11 cellular contexts compared by ENCODE assay signal in genomic region chr16:87653234-87653633, GRCh38.
DNase-seq lines count a peak whose midpoint lies in the region; ATAC-seq and TF ChIP-seq lines count a peak whose summit lies in the region.
"Had no signal": no experiment of that assay in that cellular context is flagged by ENCODE, and none has a peak within 500 bp of the region (broad histone marks: within the 10 kb centered on the region; RNA-seq: fewer than 3 reads in every experiment).

No MANE protein-coding gene starts in this region.

- in situ Hi-C loops in GM13977 (cut with MboI; ENCODE audit: low pct_unique_long_range_greater_than_20kb, low sequenced_read_pairs, unreplicated experiment): no loop called here

- ATAC-seq in RWPE2 (ENCODE audit: low read depth): peak; percentile 58; the same call in 2 of the 3 replicates
- ATAC-seq in activated CD4-positive, CD25-positive, alpha-beta regulatory T cell treated with anti-CD3 and anti-CD28 coated beads, Interleukin-2, amount 50 U/mL, for 24 hours: no peak
- no peak for ATAC-seq in GM18517 (IDR thresholded peaks at IDR 0.05; ENCODE audit: unreplicated experiment)

- no peaks in the 10 kb centered on the region for H3K9me3 ChIP-seq in RWPE2 (ENCODE audit: severe bottlenecking)

- TF ChIP-seq CTCF in GM13977 (IDR thresholded peaks at IDR 0.05; ENCODE audit: extremely low read depth, insufficient read depth, missing control alignments): peak; percentile 29
- TF ChIP-seq CTCF in RWPE2 (IDR thresholded peaks at IDR 0.05; ENCODE audit: poor library complexity, severe bottlenecking): peak; percentile 34

- H3K4me3 ChIP-seq in RWPE2 (ENCODE audit: severe bottlenecking): no peak overlapping the region

- no peak for TF ChIP-seq POLR2A in erythroblast (IDR thresholded peaks at IDR 0.05; ENCODE audit: low read length)

- DNase-seq in AG20443 (ENCODE audit: low spot score) (peak; percentile 43), GM13977 (ENCODE audit: low spot score) (no peak), RWPE2 (ENCODE audit: low spot score) (no peak), islet precursor cell (peak; percentile 76), erythroblast (lab: John Stamatoyannopoulos, UW) (no peak), ecto neural progenitor cell (ENCODE audit: low spot score) (no peak)
- DNase-seq: activated CD4-positive, alpha-beta T cell treated with anti-CD3 and anti-CD28 coated beads for 4 hours; kidney; NCI-H187 had no signal

- H3K27ac ChIP-seq in RWPE2 (ENCODE audit: poor library complexity, severe bottlenecking): no peak overlapping the region

- H3K36me3 ChIP-seq in RWPE2 (ENCODE audit: low read depth): no peaks in the 10 kb centered on the region

- H3K27me3 ChIP-seq in RWPE2 (ENCODE audit: insufficient read depth, poor library complexity, severe bottlenecking): peaks cover 25% of the 10 kb centered on the region

- H3K4me1 ChIP-seq in RWPE2 (ENCODE audit: insufficient read depth, poor library complexity, severe bottlenecking): no peaks in the 10 kb centered on the region

Comparison
In these comparisons a context has a peak if more than half of its experiments do, and no peak if none do; other contexts are left out.
1. DNase-seq: peak in AG20443 (single experiment) and islet precursor cell (single experiment); none in GM13977 (single experiment), RWPE2 (single experiment), erythroblast (0 of 2) and ecto neural progenitor cell (single experiment).